1 cellular context compared by ENCODE assay signal in genomic region chr2:74834806-74835755, GRCh38.
TF ChIP-seq lines count a peak whose summit lies in the region.

No MANE protein-coding gene starts in this region.

TF ChIP-seq in HepG2, 621 proteins besides CTCF, POLR2A, EP300 and RAD21 (continued from another document and continues in another):
- TF ChIP-seq MTERF4 (CRISPR knock-in tag; IDR thresholded peaks at IDR 0.05) (0 out of 2 replicates have a peak, but pooled peaks have one; percentile 35), PHF20 (CRISPR knock-in tag; IDR thresholded peaks at IDR 0.05) (peak; percentile 43; the same call in 1 of the 2 replicates), KDM2A (CRISPR knock-in tag; IDR thresholded peaks at IDR 0.05; ENCODE audit: borderline replicate concordance, low read depth) (no peak), ATF6 (CRISPR knock-in tag; conservative IDR thresholded peaks at IDR 0.05) (no peak), CERS6 (CRISPR knock-in tag; IDR thresholded peaks at IDR 0.05) (no peak), SIN3A (IDR thresholded peaks at IDR 0.05; ENCODE audit: borderline replicate concordance, low read depth, low read length) (peak; percentile 62; the same call in 1 of the 2 replicates), ZNF678 (CRISPR knock-in tag; IDR thresholded peaks at IDR 0.05) (no peak), ZNF790 (CRISPR knock-in tag; IDR thresholded peaks at IDR 0.05; ENCODE audit: borderline replicate concordance) (peak; percentile 87; the same call in 1 of the 2 replicates), ZNF660 (CRISPR knock-in tag; IDR thresholded peaks at IDR 0.05; ENCODE audit: borderline replicate concordance, low read depth) (no peak), KLF9 (CRISPR knock-in tag; IDR thresholded peaks at IDR 0.05; ENCODE audit: low read depth) (peak; percentile 38; the same call in 1 of the 2 replicates), MAFK (conservative IDR thresholded peaks at IDR 0.05 in 1 of 2, IDR thresholded peaks at IDR 0.05 in 1 of 2; ENCODE audit: low read length in 2 of 2) (no peak), ZNF432 (CRISPR knock-in tag; IDR thresholded peaks at IDR 0.05; ENCODE audit: borderline replicate concordance) (no peak), ZNF17 (CRISPR knock-in tag; IDR thresholded peaks at IDR 0.05) (no peak), PRMT3 (CRISPR knock-in tag; IDR thresholded peaks at IDR 0.05; ENCODE audit: borderline replicate concordance, low read depth) (peak; percentile 59; the same call in 1 of the 2 replicates), POGK (CRISPR knock-in tag; conservative IDR thresholded peaks at IDR 0.05) (peak; percentile 46), NKX3-1 (CRISPR knock-in tag; IDR thresholded peaks at IDR 0.05) (peak; percentile 51; the same call in 1 of the 2 replicates), ZNF446 (CRISPR knock-in tag; IDR thresholded peaks at IDR 0.05) (0 out of 2 replicates have a peak, but pooled peaks have one; percentile 24), KDM5A (IDR thresholded peaks at IDR 0.05; ENCODE audit: borderline replicate concordance, low read length) (peak; percentile 49; the same call in 1 of the 2 replicates), ZBTB2 (CRISPR knock-in tag; IDR thresholded peaks at IDR 0.05; ENCODE audit: low read depth) (no peak), ZNF451 (CRISPR knock-in tag; IDR thresholded peaks at IDR 0.05) (no peak), FLYWCH1 (CRISPR knock-in tag; IDR thresholded peaks at IDR 0.05) (no peak), TARDBP (CRISPR knock-in tag; IDR thresholded peaks at IDR 0.05) (peak; percentile 37; the same call in 1 of the 2 replicates), ONECUT2 (CRISPR knock-in tag; IDR thresholded peaks at IDR 0.05) (no peak), FOXJ3 (CRISPR knock-in tag; IDR thresholded peaks at IDR 0.05; ENCODE audit: borderline replicate concordance) (no peak), ATF5 (CRISPR knock-in tag; IDR thresholded peaks at IDR 0.05; ENCODE audit: low read depth) (0 out of 2 replicates have a peak, but pooled peaks have one; percentile 91), ZNF3 (CRISPR knock-in tag; IDR thresholded peaks at IDR 0.05) (no peak), PCBP2 (optimal IDR thresholded peaks at IDR 0.05; ENCODE audit: low read depth, low read length, poor library complexity, severe bottlenecking) (no peak), ZNF431 (CRISPR knock-in tag; IDR thresholded peaks at IDR 0.05; ENCODE audit: borderline replicate concordance, low read depth) (0 out of 2 replicates have a peak, but pooled peaks have one; percentile 65), FOXO4 (CRISPR knock-in tag; conservative IDR thresholded peaks at IDR 0.05) (no peak), ZNF710 (CRISPR knock-in tag; IDR thresholded peaks at IDR 0.05; ENCODE audit: borderline replicate concordance) (peak; percentile 84), REPIN1 (CRISPR knock-in tag; IDR thresholded peaks at IDR 0.05; ENCODE audit: borderline replicate concordance, low read depth) (no peak), GMEB2 (CRISPR knock-in tag; IDR thresholded peaks at IDR 0.05; ENCODE audit: low read depth) (no peak), ZFAT (CRISPR knock-in tag; conservative IDR thresholded peaks at IDR 0.05) (no peak; the same call in 1 of the 2 replicates), ZNF549 (CRISPR knock-in tag; IDR thresholded peaks at IDR 0.05) (no peak), FOXO1 (CRISPR knock-in tag; IDR thresholded peaks at IDR 0.05) (peak; percentile 61), SIX1 (CRISPR knock-in tag; IDR thresholded peaks at IDR 0.05; ENCODE audit: borderline replicate concordance) (no peak), SETDB1 (CRISPR knock-in tag; IDR thresholded peaks at IDR 0.05; ENCODE audit: borderline replicate concordance) (no peak), TFDP2 (CRISPR knock-in tag; IDR thresholded peaks at IDR 0.05) (peak; percentile 56; the same call in 1 of the 2 replicates), TBX2 (CRISPR knock-in tag; IDR thresholded peaks at IDR 0.05; ENCODE audit: borderline replicate concordance) (peak; percentile 83), MTA3 (CRISPR knock-in tag; IDR thresholded peaks at IDR 0.05) (no peak), ZNF136 (CRISPR knock-in tag; IDR thresholded peaks at IDR 0.05; ENCODE audit: low read depth) (0 out of 2 replicates have a peak, but pooled peaks have one; percentile 29), ATF2 (CRISPR knock-in tag; IDR thresholded peaks at IDR 0.05) (no peak), HNRNPUL1 (IDR thresholded peaks at IDR 0.05; ENCODE audit: low read depth, low read length) (no peak), ZSCAN20 (CRISPR knock-in tag; IDR thresholded peaks at IDR 0.05; ENCODE audit: borderline replicate concordance) (peak; percentile 87; the same call in 1 of the 2 replicates), ZNF740 (CRISPR knock-in tag; IDR thresholded peaks at IDR 0.05) (no peak), ZNF362 (CRISPR knock-in tag; IDR thresholded peaks at IDR 0.05; ENCODE audit: borderline replicate concordance) (no peak)
